ENCODE assay signal across 7 cellular contexts in the genomic region with DNA sequence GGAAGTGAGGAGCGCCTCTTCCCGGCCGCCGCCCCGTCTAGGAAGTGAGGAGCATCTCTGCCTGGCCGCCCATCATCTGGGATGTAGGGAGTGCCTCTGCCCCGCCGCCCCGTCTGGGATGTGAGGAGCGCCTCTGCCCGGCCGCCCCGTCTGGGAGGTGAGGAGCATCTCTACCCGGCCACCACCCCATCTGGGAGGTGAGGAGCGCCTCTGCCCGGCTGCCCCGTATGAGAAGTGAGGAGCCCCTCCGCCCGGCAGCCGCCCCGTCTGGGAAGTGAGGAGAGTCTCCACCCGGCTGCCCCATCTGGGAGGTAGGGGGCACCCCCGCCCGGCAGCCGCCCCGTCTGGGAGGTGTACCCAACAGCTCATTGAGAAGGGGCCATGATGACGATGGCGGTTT. TPM values are rescaled to one million over a fixed set of nuclear protein-coding genes. Genes with fewer than 3 reads are reported as not detected.
"Had no signal": no experiment of that assay in that cellular context is flagged by ENCODE, and none has a peak within 500 bp of the region (broad histone marks: within the 10 kb centered on the region; RNA-seq: fewer than 3 reads in every experiment).

No MANE protein-coding gene starts in this region.

RNA-seq across cellular contexts. Expression of gene TIMD4, which starts 22.6 kb away (rescaled TPM):
- total RNA-seq: GM23248, GM23338, H1, H4, H7, H9, HFFc6 had no signal
